ENCODE assay signal across 13 cellular contexts in genomic region chr21:44377922-44378645, GRCh38. TPM values are rescaled to one million over a fixed set of nuclear protein-coding genes. Genes with fewer than 3 reads are reported as not detected.
DNase-seq lines count a peak whose midpoint lies in the region; TF ChIP-seq lines count a peak whose summit lies in the region.
"Had no signal": no experiment of that assay in that cellular context is flagged by ENCODE, and none has a peak within 500 bp of the region (broad histone marks: within the 10 kb centered on the region; RNA-seq: fewer than 3 reads in every experiment).

No MANE protein-coding gene starts in this region.

- POLR2A ChIA-PET in RWPE1 (lab: Yijun Ruan, JAX; ENCODE audit: low non-redundant PET) (no interaction called here), MCF 10A (lab: Yijun Ruan, JAX) (no interaction called here)

- H3K27ac ChIP-seq in RWPE1, result peak overlapping the region; percentile 45
- no peak overlapping the region for H3K27ac ChIP-seq in testis

- no peak overlapping the region for H3K4me3 ChIP-seq in testis

- TF ChIP-seq POLR2A in testis (IDR thresholded peaks at IDR 0.05), result no peak

- H3K9me3 ChIP-seq in testis, result no peaks in the 10 kb centered on the region

- H3K27me3 ChIP-seq in testis, result no peaks in the 10 kb centered on the region

- H3K4me1 ChIP-seq in testis, result no peaks in the 10 kb centered on the region

- DNase-seq in D341Med (ENCODE audit: low spot score), result peak; percentile 20
- DNase-seq in RWPE1 (ENCODE audit: low spot score), result no peak
- DNase-seq in islet precursor cell, result peak; percentile 50
- peak; percentile 6 for DNase-seq in testis
- DNase-seq in activated effector memory CD4-positive, alpha-beta T cell treated with anti-CD3 and anti-CD28 coated beads, Interleukin-2, amount 50 U/mL, for 16 hours, result no peak
- no peak for DNase-seq in MCF 10A (ENCODE audit: unreplicated experiment)
- DNase-seq in iPS-NIHi11 (ENCODE audit: low spot score), result no peak
- DNase-seq: CD8-positive, alpha-beta T cell; GDM1; KBM-7; NCI-H1048; SHP77 had no signal

- TF ChIP-seq CTCF in RWPE1 (conservative IDR thresholded peaks at IDR 0.05; ENCODE audit: low read depth), result no peak
- TF ChIP-seq CTCF in testis (IDR thresholded peaks at IDR 0.05), result no peak
- TF ChIP-seq CTCF in MCF 10A (IDR thresholded peaks at IDR 0.05; ENCODE audit: unreplicated experiment), result no peak

- H3K36me3 Mint-ChIP-seq in MCF 10A (ENCODE audit: insufficient read depth, unreplicated experiment), result peaks cover 6% of the 10 kb centered on the region

- WGBS in testis, 2 donors, result 83 to 92% methylated on average over 21 of the region's 22 CpGs

- no peak overlapping the region for H3K27ac Mint-ChIP-seq in MCF 10A (ENCODE audit: low read depth, unreplicated experiment)
- H3K27ac Mint-ChIP-seq: B cell; CD8-positive, alpha-beta T cell had no signal

- no peaks in the 10 kb centered on the region for H3K36me3 ChIP-seq in testis (ENCODE audit: low read depth, missing control alignments)

- H3K4me1 Mint-ChIP-seq in MCF 10A (ENCODE audit: insufficient read depth, unreplicated experiment), result no peaks in the 10 kb centered on the region

- CTCF ChIA-PET in RWPE1 (lab: Yijun Ruan, JAX), result interaction anchor here (0.6 kb wide), 1 partner anchor 77 kb away, joined by 4 read pairs; the partner anchor contains the start of gene LRRC3
- CTCF ChIA-PET in MCF 10A (lab: Yijun Ruan, JAX), result no interaction called here

- BruUV-seq in MCF 10A (replicated peaks; lab: Mats Ljungman, UMichigan), result no TSS peak

- H3K27me3 Mint-ChIP-seq in MCF 10A (ENCODE audit: insufficient read depth, unreplicated experiment), result peaks cover 34% of the 10 kb centered on the region
- H3K27me3 Mint-ChIP-seq: B cell had no signal

- no peak overlapping the region for H3K4me3 Mint-ChIP-seq in MCF 10A (ENCODE audit: unreplicated experiment)
- H3K4me3 Mint-ChIP-seq: B cell; CD8-positive, alpha-beta T cell had no signal

- intact Hi-C loops in testis (cut with DNase I; ENCODE audit: low total_unique reads) (no loop called here), MCF 10A (cut with micrococcal nuclease) (no loop called here)

- H3K9me3 Mint-ChIP-seq in MCF 10A (ENCODE audit: unreplicated experiment), result peaks cover 10% of the 10 kb centered on the region

RNA-seq across cellular contexts. Expression of gene TRPM2, which starts 24.7 kb away (rescaled TPM):
- total RNA-seq in testis (1 to 10 TPM; 3.0 to 3.9 TPM), MCF 10A (2022) (10.0 and 11.0 TPM in 2 replicates)
- 4.9 TPM for polyA plus RNA-seq in testis (ENCODE audit: insufficient read depth, low read depth, low replicate concordance)

RNA-seq across cellular contexts. Expression of gene CFAP410, which starts 38.9 kb away (rescaled TPM):
- total RNA-seq in testis (10 to 100 TPM; 71.7 to 81.6 TPM), MCF 10A (2022) (10.1 and 13.3 TPM in 2 replicates)
- 40.8 TPM for polyA plus RNA-seq in testis (ENCODE audit: insufficient read depth, low read depth, low replicate concordance)

Comparison
In these comparisons a context has a peak if more than half of its experiments do, and no peak if none do; other contexts are left out.
1. DNase-seq: peak in D341Med (single experiment), islet precursor cell (single experiment) and testis (single experiment); none in RWPE1 (single experiment), activated effector memory CD4-positive, alpha-beta T cell treated with anti-CD3 and anti-CD28 coated beads, Interleukin-2, amount 50 U/mL, for 16 hours (single experiment), MCF 10A (single experiment) and iPS-NIHi11 (single experiment).